20 cellular contexts compared by ENCODE assay signal in genomic region chr4:25879091-25879584, GRCh38.
"Had no signal": no experiment of that assay in that cellular context is flagged by ENCODE, and none has a peak within 500 bp of the region (broad histone marks: within the 10 kb centered on the region; RNA-seq: fewer than 3 reads in every experiment).

No MANE protein-coding gene starts in this region.

- H3K4me2 ChIP-seq: smooth muscle cell had no signal

- H3K36me3 ChIP-seq: esophagus squamous epithelium, gastrocnemius medialis, sigmoid colon, thyroid gland, upper lobe of right lung had no signal

- H3K4me3 ChIP-seq: esophagus squamous epithelium, gastrocnemius medialis, sigmoid colon, smooth muscle cell, thyroid gland, upper lobe of right lung had no signal

- FAIRE-seq: islet of Langerhans had no signal

- H3K27me3 ChIP-seq: gastrocnemius medialis, sigmoid colon, thyroid gland, upper lobe of right lung had no signal

- ATAC-seq: activated CD8-positive, alpha-beta T cell treated with anti-CD3 and anti-CD28 coated beads, Interleukin-2, amount 10 ng/mL, durations not matched to agents 7 days and 5 days; activated naive CD8-positive, alpha-beta T cell treated with anti-CD3 and anti-CD28 coated beads, Interleukin-2, amount 50 U/mL, for 24 hours; gastrocnemius medialis; upper lobe of right lung had no signal

- DNase-seq: activated CD4-positive, alpha-beta T cell treated with anti-CD3 and anti-CD28 coated beads, Interleukin-2, amount 10 ng/mL, durations not matched to agents 7 days and 5 days; activated CD4-positive, CD25-positive, alpha-beta regulatory T cell treated with anti-CD3 and anti-CD28 coated beads, Interleukin-2, amount 50 U/mL, for 72 hours; activated CD8-positive, alpha-beta T cell treated with anti-CD3 and anti-CD28 coated beads, Interleukin-2, amount 10 ng/mL, durations not matched to agents 7 days and 5 days; activated gamma-delta T cell; activated naive CD4-positive, alpha-beta T cell treated with anti-CD3 and anti-CD28 coated beads, Interleukin-2, amount 50 U/mL, for 16 hours; activated naive CD8-positive, alpha-beta T cell treated with anti-CD3 and anti-CD28 coated beads, Interleukin-2, amount 50 U/mL, for 24 hours; cortex of kidney; endodermal cell; esophagus squamous epithelium; gastrocnemius medialis; naive thymus-derived CD4-positive, alpha-beta T cell; posterior cingulate gyrus; sigmoid colon; stimulated activated CD4-positive, alpha-beta T cell treated with anti-CD3 and anti-CD28 coated beads, Interleukin-4, amount 100 ng/mL, for 24 hours; substantia nigra; thyroid gland; upper lobe of right lung had no signal

- H3K4me1 ChIP-seq: esophagus squamous epithelium, gastrocnemius medialis, sigmoid colon, thyroid gland had no signal

- H3K27ac ChIP-seq: esophagus squamous epithelium, gastrocnemius medialis, sigmoid colon, thyroid gland, upper lobe of right lung, VCaP had no signal

- H3K9me3 ChIP-seq: esophagus squamous epithelium, gastrocnemius medialis, sigmoid colon, thyroid gland, upper lobe of right lung had no signal
